ENCODE assay signal across 8 cellular contexts in the genomic region with DNA sequence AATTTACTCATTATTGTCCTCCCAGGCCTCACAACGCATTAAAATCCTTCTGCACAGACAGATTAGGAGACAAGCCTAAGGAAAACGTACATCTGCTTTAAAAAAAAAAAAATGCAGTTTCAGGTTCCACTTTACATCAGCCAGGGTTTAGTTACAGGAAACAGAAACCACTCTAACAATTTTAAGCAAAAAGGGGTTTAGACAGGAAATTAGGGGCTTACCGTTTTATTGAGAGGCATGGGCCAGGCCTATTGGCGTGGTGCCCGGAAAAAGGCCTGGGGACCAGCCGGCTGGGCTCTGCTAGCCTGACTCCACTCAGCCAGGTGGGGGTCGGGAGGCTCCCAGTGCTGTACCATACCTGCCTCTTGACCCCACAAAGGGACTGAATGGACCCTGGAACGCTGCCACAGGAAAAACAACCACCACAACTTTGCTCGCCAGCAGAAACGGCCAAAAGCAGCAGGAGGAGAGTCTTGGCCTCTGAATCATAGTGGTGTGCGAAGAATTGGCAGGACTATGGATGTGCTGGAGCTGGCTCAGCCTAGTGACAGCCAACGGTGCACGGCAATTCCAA.
DNase-seq lines count a peak whose midpoint lies in the region; FAIRE-seq and TF ChIP-seq lines count a peak whose summit lies in the region.

No MANE protein-coding gene starts in this region.

- peaks cover 0 to 3% (median 0%) of the 10 kb centered on the region in 4 donors for H3K9me3 ChIP-seq in liver (ENCODE audit: control insufficient read depth in 4 of 4, low read length in 3 of 4)

- peaks cover 6% of the 10 kb centered on the region for H3K9me3 Mint-ChIP-seq in T-helper 1 cell treated with Interleukin-12 subunit alpha and Interleukin-12 subunit beta and Interleukin-4 antibody, amounts not matched to agents 30 μg/mL and 1 μg/mL, for 36 hours

- H3K36me3 ChIP-seq in brain microvascular endothelial cell (replicated peaks) (no peaks in the 10 kb centered on the region), liver (ENCODE audit: control insufficient read depth in 4 of 4, insufficient read depth in 3 of 4, low read depth in 1 of 4, low read length in 3 of 4) (no peaks in the 10 kb centered on the region)

- peak overlapping the region; percentile 70 for H3K4me3 Mint-ChIP-seq in T-helper 1 cell treated with Interleukin-12 subunit alpha and Interleukin-12 subunit beta and Interleukin-4 antibody, amounts not matched to agents 30 μg/mL and 1 μg/mL, for 36 hours

- in situ Hi-C loops in brain microvascular endothelial cell (cut with HindIII; ENCODE audit: low pct_ligation_motif_present, low sequenced_read_pairs): no loop called here

- peak overlapping the region; percentile 96 for H3K27ac Mint-ChIP-seq in T-helper 1 cell treated with Interleukin-12 subunit alpha and Interleukin-12 subunit beta and Interleukin-4 antibody, amounts not matched to agents 30 μg/mL and 1 μg/mL, for 36 hours

- peak; percentile 36 for FAIRE-seq in H54 (lab: Jason Lieb, UNC)

- TF ChIP-seq POLR2A in H54 (IDR thresholded peaks at IDR 0.05; ENCODE audit: low read depth, low read length): no peak

- H3K27ac ChIP-seq in brain microvascular endothelial cell (peak overlapping the region; percentile 97), liver (ENCODE audit: low read depth in 1 of 2, low read length in 2 of 2) (peak overlapping the region in 1 of 2 donors; percentile 65)

- peaks cover 0 to 10% (median 4%) of the 10 kb centered on the region in 4 donors for H3K4me1 ChIP-seq in liver (ENCODE audit: control insufficient read depth in 4 of 4, insufficient read depth in 4 of 4, low read length in 3 of 4)

- DNase-seq in GM12864 (ENCODE audit: low read depth) (peak; percentile 71), H54 (ENCODE audit: insufficient read length, low spot score) (peak; percentile 55), LNCaP clone FGC (ENCODE audit: low read depth) (peak; percentile 28), brain microvascular endothelial cell (peak; percentile 95), retina (no peak)
- DNase-seq in stimulated activated CD8-positive, alpha-beta memory T cell treated with anti-CD3 and anti-CD28 coated beads, Interleukin-15, amount 100 ng/mL, for 24 hours (ENCODE audit: low read depth): peak; percentile 19

- H3K4me3 ChIP-seq in GM12864 (ENCODE audit: low read depth, low read length): no peak overlapping the region; the same call in 1 of the 2 replicates
- no peak overlapping the region for H3K4me3 ChIP-seq in LNCaP clone FGC (ENCODE audit: low read depth, low read length)
- H3K4me3 ChIP-seq in brain microvascular endothelial cell (ENCODE audit: low read depth, low read length): no peak overlapping the region
- H3K4me3 ChIP-seq in liver (ENCODE audit: low read depth in 1 of 3, low read length in 3 of 3): no peak overlapping the region

- H3K27me3 Mint-ChIP-seq in T-helper 1 cell treated with Interleukin-12 subunit alpha and Interleukin-12 subunit beta and Interleukin-4 antibody, amounts not matched to agents 30 μg/mL and 1 μg/mL, for 36 hours (ENCODE audit: low read depth): no peaks in the 10 kb centered on the region

- TF ChIP-seq CTCF in GM12864 (IDR thresholded peaks at IDR 0.05; ENCODE audit: low read depth, low read length, missing control alignments): no peak
- no peak for TF ChIP-seq CTCF in LNCaP clone FGC (IDR thresholded peaks at IDR 0.05; ENCODE audit: control insufficient read depth, extremely low read depth, insufficient read depth)
- no peak for TF ChIP-seq CTCF in brain microvascular endothelial cell (IDR thresholded peaks at IDR 0.05; ENCODE audit: low read depth, low read length, missing control alignments)
- no peak for TF ChIP-seq CTCF in liver (IDR thresholded peaks at IDR 0.05; ENCODE audit: low read depth, low read length, missing input control)

- H3K27me3 ChIP-seq in brain microvascular endothelial cell (replicated peaks) (no peaks in the 10 kb centered on the region), liver (ENCODE audit: control insufficient read depth in 4 of 4, insufficient read depth in 4 of 4, low read length in 3 of 4) (no peaks in the 10 kb centered on the region)

- 26% methylated on average over 13 of the region's 13 CpGs for WGBS in liver

- peaks cover 13% of the 10 kb centered on the region for H3K36me3 Mint-ChIP-seq in T-helper 1 cell treated with Interleukin-12 subunit alpha and Interleukin-12 subunit beta and Interleukin-4 antibody, amounts not matched to agents 30 μg/mL and 1 μg/mL, for 36 hours (ENCODE audit: low read depth)

- TF ChIP-seq RAD21 in liver (IDR thresholded peaks at IDR 0.05): peak; percentile 5 to 15

- peaks cover 67% of the 10 kb centered on the region for H3K4me1 Mint-ChIP-seq in T-helper 1 cell treated with Interleukin-12 subunit alpha and Interleukin-12 subunit beta and Interleukin-4 antibody, amounts not matched to agents 30 μg/mL and 1 μg/mL, for 36 hours (ENCODE audit: low read depth)

- no peak overlapping the region for H3K9ac ChIP-seq in liver (ENCODE audit: low read depth in 1 of 2, low read length in 2 of 2)

TF ChIP-seq in liver, 16 proteins besides CTCF, POLR2A, EP300 and RAD21:
- TF ChIP-seq JUND (IDR thresholded peaks at IDR 0.05) (no peak), FOXA2 (IDR thresholded peaks at IDR 0.05) (no peak), ZBTB33 (IDR thresholded peaks at IDR 0.05) (no peak), GABPA (IDR thresholded peaks at IDR 0.05 in 1 of 2, conservative IDR thresholded peaks at IDR 0.05 in 1 of 2) (no peak), YY1 (IDR thresholded peaks at IDR 0.05) (no peak), RXRA (IDR thresholded peaks at IDR 0.05) (no peak), HNF4A (conservative IDR thresholded peaks at IDR 0.05) (peak in 1 of 2 donors; percentile 16), SP1 (IDR thresholded peaks at IDR 0.05) (no peak), HNF4G (IDR thresholded peaks at IDR 0.05) (no peak), NR2F2 (IDR thresholded peaks at IDR 0.05) (peak; percentile 26), EGR1 (IDR thresholded peaks at IDR 0.05; ENCODE audit: low read depth in 2 of 2) (no peak)
- TF ChIP-seq, protein P1, sequence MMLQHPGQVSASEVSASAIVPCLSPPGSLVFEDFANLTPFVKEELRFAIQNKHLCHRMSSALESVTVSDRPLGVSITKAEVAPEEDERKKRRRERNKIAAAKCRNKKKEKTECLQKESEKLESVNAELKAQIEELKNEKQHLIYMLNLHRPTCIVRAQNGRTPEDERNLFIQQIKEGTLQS (IDR thresholded peaks at IDR 0.05): no peak
- TF ChIP-seq, protein P2, sequence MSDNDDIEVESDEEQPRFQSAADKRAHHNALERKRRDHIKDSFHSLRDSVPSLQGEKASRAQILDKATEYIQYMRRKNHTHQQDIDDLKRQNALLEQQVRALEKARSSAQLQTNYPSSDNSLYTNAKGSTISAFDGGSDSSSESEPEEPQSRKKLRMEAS (IDR thresholded peaks at IDR 0.05): no peak
